26 cellular contexts compared by ENCODE assay signal in genomic region chr3:117518385-117518784, GRCh38.
"Had no signal": no experiment of that assay in that cellular context is flagged by ENCODE, and none has a peak within 500 bp of the region (broad histone marks: within the 10 kb centered on the region; RNA-seq: fewer than 3 reads in every experiment).

No MANE protein-coding gene starts in this region.

- H3K4me1 ChIP-seq: colonic mucosa, esophagus muscularis mucosa, foreskin keratinocyte, gastroesophageal sphincter, heart left ventricle, left lung, psoas muscle, suprapubic skin had no signal

- H2AFZ ChIP-seq: hepatocyte, neural progenitor cell had no signal

- FAIRE-seq: kidney had no signal

- H3K27ac ChIP-seq: colonic mucosa, epithelial cell of prostate, esophagus muscularis mucosa, foreskin keratinocyte, gastroesophageal sphincter, heart left ventricle, hepatocyte, left lung, neural progenitor cell, ovary, psoas muscle, skin epidermis, suprapubic skin had no signal

- H3K36me3 ChIP-seq: colonic mucosa, esophagus muscularis mucosa, gastroesophageal sphincter, heart left ventricle, left lung, neural progenitor cell, ovary, suprapubic skin had no signal

- H3K9me3 ChIP-seq: colonic mucosa, esophagus muscularis mucosa, gastroesophageal sphincter, heart left ventricle, left lung, ovary, psoas muscle, suprapubic skin had no signal

- H3K4me3 ChIP-seq: colonic mucosa, esophagus muscularis mucosa, gastroesophageal sphincter, heart left ventricle, hepatocyte, left lung, neural progenitor cell, ovary, psoas muscle, skin epidermis, suprapubic skin had no signal

- H3K4me2 ChIP-seq: hepatocyte, neural progenitor cell had no signal

- H3K27me3 ChIP-seq: colonic mucosa, esophagus muscularis mucosa, hepatocyte, left lung, neural progenitor cell, ovary, suprapubic skin had no signal

- H3K9ac ChIP-seq: neural progenitor cell had no signal

- DNase-seq: colonic mucosa; effector CD8-positive, alpha-beta T cell; endodermal cell; foreskin keratinocyte; heart left ventricle; kidney; left lung; mesenchymal stem cell; naive thymus-derived CD4-positive, alpha-beta T cell; ovary; posterior cingulate gyrus; psoas muscle; right cardiac atrium; stimulated activated CD4-positive, alpha-beta T cell treated with anti-CD3 and anti-CD28 coated beads, Interleukin-12 subunit alpha, Interleukin-12 subunit beta, amount 100 ng/mL, for 4 hours; stimulated activated CD4-positive, alpha-beta T cell treated with anti-CD3 and anti-CD28 coated beads, Interleukin-1b, Interleukin-23, amount 100 ng/mL, for 48 hours; stimulated activated CD4-positive, alpha-beta T cell treated with anti-CD3 and anti-CD28 coated beads, Interleukin-4, amount 100 ng/mL, for 1 hour; stimulated activated CD8-positive, alpha-beta memory T cell treated with anti-CD3 and anti-CD28 coated beads, Interleukin-4, amount 100 ng/mL, for 48 hours; stimulated activated naive CD4-positive, alpha-beta T cell; stimulated activated naive CD8-positive, alpha-beta T cell treated with anti-CD3 and anti-CD28 coated beads, Interleukin-15, amount 100 ng/mL, for 72 hours had no signal

- ATAC-seq: foreskin keratinocyte; gastroesophageal sphincter; heart left ventricle; left lung; naive thymus-derived CD4-positive, alpha-beta T cell; psoas muscle; right cardiac atrium; stimulated activated naive CD8-positive, alpha-beta T cell treated with anti-CD3 and anti-CD28 coated beads, Interleukin-15, amount 100 ng/mL, for 72 hours had no signal

- H3K79me2 ChIP-seq: hepatocyte had no signal
